18 cellular contexts compared by ENCODE assay signal in genomic region chr21:35170818-35171217, GRCh38.
"Had no signal": no experiment of that assay in that cellular context is flagged by ENCODE, and none has a peak within 500 bp of the region (broad histone marks: within the 10 kb centered on the region; RNA-seq: fewer than 3 reads in every experiment).

No MANE protein-coding gene starts in this region.

- H3K27ac Mint-ChIP-seq: neural progenitor cell had no signal

- H3K36me3 ChIP-seq: cardiac muscle cell, lower lobe of right lung, neural progenitor cell, sigmoid colon, uterus had no signal

- H3K4me1 ChIP-seq: body of pancreas, lower lobe of right lung, testis, uterus had no signal

- DNase-seq: activated T-cell treated with anti-CD3 and anti-CD28 coated beads, Interleukin-2, amount 50 U/mL, for 48 hours; body of pancreas; foreskin fibroblast; lower lobe of right lung; retina; sigmoid colon; stimulated activated CD4-positive, alpha-beta T cell treated with anti-CD3 and anti-CD28 coated beads, Interleukin-15, amount 100 ng/mL, for 24 hours; stimulated activated CD8-positive, alpha-beta memory T cell treated with anti-CD3 and anti-CD28 coated beads, Interleukin-4, amount 100 ng/mL, for 48 hours; stimulated activated naive CD4-positive, alpha-beta T cell; testis; trophoblast cell; uterus had no signal

- H3K9me3 ChIP-seq: body of pancreas, lower lobe of right lung, sigmoid colon, testis, uterus had no signal

- ATAC-seq: body of pancreas, left lobe of liver, lower lobe of right lung had no signal

- H3K9ac ChIP-seq: neural progenitor cell had no signal

- H3K27me3 ChIP-seq: body of pancreas, neural progenitor cell, sigmoid colon, testis, uterus had no signal

- H3K4me3 Mint-ChIP-seq: neural progenitor cell had no signal

- H2AFZ ChIP-seq: neural progenitor cell had no signal

- H3K4me2 ChIP-seq: neural progenitor cell, smooth muscle cell had no signal

- H3K4me3 ChIP-seq: body of pancreas, cardiac muscle cell, lower lobe of right lung, neural progenitor cell, sigmoid colon, smooth muscle cell, testis, uterus had no signal

- H3K27ac ChIP-seq: body of pancreas, cardiac muscle cell, epithelial cell of prostate, lower lobe of right lung, neural progenitor cell, sigmoid colon, testis, uterus had no signal

- H3K9me3 Mint-ChIP-seq: neural progenitor cell had no signal

- H3K36me3 Mint-ChIP-seq: naive B cell, neural progenitor cell had no signal
